19 cellular contexts compared by ENCODE assay signal in genomic region chr9:75461188-75461587, GRCh38.
"Had no signal": no experiment of that assay in that cellular context is flagged by ENCODE, and none has a peak within 500 bp of the region (broad histone marks: within the 10 kb centered on the region; RNA-seq: fewer than 3 reads in every experiment).

No MANE protein-coding gene starts in this region.

- H3K4me1 ChIP-seq: esophagus squamous epithelium, lower lobe of right lung, neural progenitor cell, right lobe of liver, testis, upper lobe of right lung had no signal

- DNase-seq: effector memory CD4-positive, alpha-beta T cell; esophagus squamous epithelium; foreskin fibroblast; kidney; left cardiac atrium; left ventricle myocardium inferior; lower lobe of right lung; natural killer cell; ovary; right lobe of liver; stimulated activated CD4-positive, alpha-beta T cell treated with anti-CD3 and anti-CD28 coated beads, Interleukin-4, amount 100 ng/mL, for 1 hour; stimulated activated CD8-positive, alpha-beta memory T cell treated with anti-CD3 and anti-CD28 coated beads, Interleukin-4, amount 100 ng/mL, for 48 hours; testis; upper lobe of right lung had no signal

- H3K27me3 ChIP-seq: esophagus squamous epithelium, neural progenitor cell, ovary, right lobe of liver, testis, tibial nerve, upper lobe of right lung, vagina had no signal

- H3K4me3 ChIP-seq: esophagus squamous epithelium, left ventricle myocardium inferior, lower lobe of right lung, neural progenitor cell, ovary, right lobe of liver, testis, tibial nerve, upper lobe of right lung, vagina had no signal

- H3K9ac ChIP-seq: neural progenitor cell had no signal

- H3K36me3 ChIP-seq: esophagus squamous epithelium, left ventricle myocardium inferior, lower lobe of right lung, neural progenitor cell, ovary, right lobe of liver, tibial nerve, upper lobe of right lung, vagina had no signal

- H3K27ac ChIP-seq: epithelial cell of prostate, esophagus squamous epithelium, left ventricle myocardium inferior, lower lobe of right lung, neural progenitor cell, ovary, right lobe of liver, testis, tibial nerve, upper lobe of right lung, vagina had no signal

- H3K9me3 ChIP-seq: esophagus squamous epithelium, left ventricle myocardium inferior, lower lobe of right lung, ovary, right lobe of liver, testis, tibial nerve, upper lobe of right lung, vagina had no signal

- ATAC-seq: left cardiac atrium; lower lobe of right lung; natural killer cell; right lobe of liver; stimulated activated effector memory CD8-positive, alpha-beta T cell treated with anti-CD3 and anti-CD28 coated beads, Interleukin-12 subunit alpha, Interleukin-12 subunit beta, amount 100 ng/mL, for 72 hours; upper lobe of right lung had no signal
